ENCODE assay signal across 14 cellular contexts in genomic region chr16:68992521-68992920, GRCh38.
DNase-seq lines count a peak whose midpoint lies in the region; ATAC-seq and TF ChIP-seq lines count a peak whose summit lies in the region.
"Had no signal": no experiment of that assay in that cellular context is flagged by ENCODE, and none has a peak within 500 bp of the region (broad histone marks: within the 10 kb centered on the region; RNA-seq: fewer than 3 reads in every experiment).

No MANE protein-coding gene starts in this region.

- H3K36me3 Mint-ChIP-seq in Calu3 (ENCODE audit: insufficient read depth, unreplicated experiment): no peaks in the 10 kb centered on the region

- no peak for TF ChIP-seq CTCF in Calu3 (IDR thresholded peaks at IDR 0.05; ENCODE audit: unreplicated experiment)

- ATAC-seq in GM19397 (IDR thresholded peaks at IDR 0.05; ENCODE audit: unreplicated experiment): no peak
- ATAC-seq: body of pancreas; CD8-positive, alpha-beta T cell; WTC11 had no signal

- no TSS peak for BruUV-seq in Calu3 (replicated peaks; lab: Mats Ljungman, UMichigan)

- intact Hi-C loops in Calu3 (cut with micrococcal nuclease; ENCODE audit: unreplicated experiment): loop anchor here (5.0 kb wide), 3 partner anchors 40 to 90 kb away; no protein-coding TSS in a partner anchor

- H3K27me3 Mint-ChIP-seq in Calu3 (ENCODE audit: unreplicated experiment): no peaks in the 10 kb centered on the region

- H3K9me3 Mint-ChIP-seq in Calu3 (ENCODE audit: low read depth, unreplicated experiment): peaks cover 6% of the 10 kb centered on the region
- H3K9me3 Mint-ChIP-seq: CD8-positive, alpha-beta T cell had no signal

- no peak overlapping the region for H3K4me3 Mint-ChIP-seq in Calu3 (ENCODE audit: low read depth, unreplicated experiment)
- H3K4me3 Mint-ChIP-seq: CD8-positive, alpha-beta T cell; WTC11 had no signal

- DNase-seq in Calu3 (peak; percentile 48), LHCN-M2 (ENCODE audit: low read depth) (peak; percentile 78), dermis blood vessel endothelial cell (peak; percentile 69), myocyte (ENCODE audit: low read depth) (peak; percentile 38), NCI-H2227 (lab: John Stamatoyannopoulos, UW; ENCODE audit: unreplicated experiment) (no peak), T-helper 9 cell (no peak)
- no peak for DNase-seq in stimulated activated CD4-positive, alpha-beta T cell treated with anti-CD3 and anti-CD28 coated beads, Interleukin-4, amount 100 ng/mL, for 24 hours
- DNase-seq: body of pancreas; CD8-positive, alpha-beta T cell; erythroblast; MG63; NCI-H446 had no signal

- CTCF ChIA-PET in Calu3 (lab: Charles Lee): interaction anchor here (0.6 to 1.2 kb wide), 3 partner anchors 53 to 402 kb away, joined by 3 to 5 read pairs (median 4); no protein-coding TSS in a partner anchor

- peaks cover 75% of the 10 kb centered on the region for H3K4me1 Mint-ChIP-seq in Calu3 (ENCODE audit: low read depth, unreplicated experiment)

- peak overlapping the region; percentile 56 for H3K27ac Mint-ChIP-seq in Calu3 (ENCODE audit: unreplicated experiment)
- H3K27ac Mint-ChIP-seq: CD8-positive, alpha-beta T cell; WTC11 had no signal

Comparison
In these comparisons a context has a peak if more than half of its experiments do, and no peak if none do; other contexts are left out.
1. DNase-seq: peak in Calu3 (single experiment), LHCN-M2 (single experiment), dermis blood vessel endothelial cell (single experiment) and myocyte (single experiment); none in NCI-H2227 (single experiment), stimulated activated CD4-positive, alpha-beta T cell treated with anti-CD3 and anti-CD28 coated beads, Interleukin-4, amount 100 ng/mL, for 24 hours (single experiment) and T-helper 9 cell (single experiment).